In the genomic region with DNA sequence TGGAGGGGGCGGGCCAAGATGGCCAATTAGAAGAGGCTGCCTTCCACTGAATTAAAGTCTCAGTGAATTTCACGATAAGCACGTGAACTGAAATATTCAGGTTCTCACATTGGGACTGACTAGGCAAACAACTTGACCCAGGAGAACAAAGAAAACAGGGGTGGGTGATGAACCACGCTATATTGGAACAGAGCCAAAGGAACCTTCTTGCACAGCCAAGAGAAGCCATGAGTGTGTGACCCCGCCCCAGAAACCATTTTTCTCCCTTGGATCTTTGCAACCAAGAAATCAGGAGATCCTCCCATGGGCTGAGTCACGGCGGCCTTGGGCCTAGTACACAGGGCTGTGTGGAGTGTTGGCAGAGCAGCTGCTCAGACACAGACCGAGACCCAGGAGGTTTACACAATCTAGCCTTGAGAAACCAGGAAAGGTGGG, we compare ENCODE assay signal across 1 cellular context.
TF ChIP-seq lines count a peak whose summit lies in the region.

No MANE protein-coding gene starts in this region.

TF ChIP-seq in SK-N-SH, 30 proteins besides CTCF, POLR2A, EP300 and RAD21 (continued from another document):
- TF ChIP-seq, protein P1, sequence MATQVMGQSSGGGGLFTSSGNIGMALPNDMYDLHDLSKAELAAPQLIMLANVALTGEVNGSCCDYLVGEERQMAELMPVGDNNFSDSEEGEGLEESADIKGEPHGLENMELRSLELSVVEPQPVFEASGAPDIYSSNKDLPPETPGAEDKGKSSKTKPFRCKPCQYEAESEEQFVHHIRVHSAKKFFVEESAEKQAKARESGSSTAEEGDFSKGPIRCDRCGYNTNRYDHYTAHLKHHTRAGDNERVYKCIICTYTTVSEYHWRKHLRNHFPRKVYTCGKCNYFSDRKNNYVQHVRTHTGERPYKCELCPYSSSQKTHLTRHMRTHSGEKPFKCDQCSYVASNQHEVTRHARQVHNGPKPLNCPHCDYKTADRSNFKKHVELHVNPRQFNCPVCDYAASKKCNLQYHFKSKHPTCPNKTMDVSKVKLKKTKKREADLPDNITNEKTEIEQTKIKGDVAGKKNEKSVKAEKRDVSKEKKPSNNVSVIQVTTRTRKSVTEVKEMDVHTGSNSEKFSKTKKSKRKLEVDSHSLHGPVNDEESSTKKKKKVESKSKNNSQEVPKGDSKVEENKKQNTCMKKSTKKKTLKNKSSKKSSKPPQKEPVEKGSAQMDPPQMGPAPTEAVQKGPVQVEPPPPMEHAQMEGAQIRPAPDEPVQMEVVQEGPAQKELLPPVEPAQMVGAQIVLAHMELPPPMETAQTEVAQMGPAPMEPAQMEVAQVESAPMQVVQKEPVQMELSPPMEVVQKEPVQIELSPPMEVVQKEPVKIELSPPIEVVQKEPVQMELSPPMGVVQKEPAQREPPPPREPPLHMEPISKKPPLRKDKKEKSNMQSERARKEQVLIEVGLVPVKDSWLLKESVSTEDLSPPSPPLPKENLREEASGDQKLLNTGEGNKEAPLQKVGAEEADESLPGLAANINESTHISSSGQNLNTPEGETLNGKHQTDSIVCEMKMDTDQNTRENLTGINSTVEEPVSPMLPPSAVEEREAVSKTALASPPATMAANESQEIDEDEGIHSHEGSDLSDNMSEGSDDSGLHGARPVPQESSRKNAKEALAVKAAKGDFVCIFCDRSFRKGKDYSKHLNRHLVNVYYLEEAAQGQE (IDR thresholded peaks at IDR 0.05; ENCODE audit: low read depth, low read length) = no peak
- TF ChIP-seq CHD2 (IDR thresholded peaks at IDR 0.05; ENCODE audit: low read length, partially characterized antibody) = no peak
- TF ChIP-seq TEAD4 (IDR thresholded peaks at IDR 0.05; ENCODE audit: borderline replicate concordance, insufficient read depth) = no peak
- TF ChIP-seq, protein P2, sequence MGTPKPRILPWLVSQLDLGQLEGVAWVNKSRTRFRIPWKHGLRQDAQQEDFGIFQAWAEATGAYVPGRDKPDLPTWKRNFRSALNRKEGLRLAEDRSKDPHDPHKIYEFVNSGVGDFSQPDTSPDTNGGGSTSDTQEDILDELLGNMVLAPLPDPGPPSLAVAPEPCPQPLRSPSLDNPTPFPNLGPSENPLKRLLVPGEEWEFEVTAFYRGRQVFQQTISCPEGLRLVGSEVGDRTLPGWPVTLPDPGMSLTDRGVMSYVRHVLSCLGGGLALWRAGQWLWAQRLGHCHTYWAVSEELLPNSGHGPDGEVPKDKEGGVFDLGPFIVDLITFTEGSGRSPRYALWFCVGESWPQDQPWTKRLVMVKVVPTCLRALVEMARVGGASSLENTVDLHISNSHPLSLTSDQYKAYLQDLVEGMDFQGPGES (IDR thresholded peaks at IDR 0.05; ENCODE audit: low read depth, low read length) = no peak
- TF ChIP-seq TCF12 (IDR thresholded peaks at IDR 0.05) = no peak
- TF ChIP-seq NRF1 (IDR thresholded peaks at IDR 0.05; ENCODE audit: low read depth, low read length) = no peak
- TF ChIP-seq RCOR1 (IDR thresholded peaks at IDR 0.05; ENCODE audit: low read length) = no peak
- no peak for TF ChIP-seq MEF2A (IDR thresholded peaks at IDR 0.05; ENCODE audit: borderline replicate concordance, low read depth)
- no peak for TF ChIP-seq POLR2AphosphoS5 (IDR thresholded peaks at IDR 0.05; ENCODE audit: low read depth, low read length)
- TF ChIP-seq SIN3A (IDR thresholded peaks at IDR 0.05; ENCODE audit: borderline replicate concordance, low read depth, low read length) = no peak
- TF ChIP-seq MXI1 (IDR thresholded peaks at IDR 0.05; ENCODE audit: low read depth, low read length) = no peak
- no peak for TF ChIP-seq JUND (IDR thresholded peaks at IDR 0.05)
- TF ChIP-seq, protein P3, sequence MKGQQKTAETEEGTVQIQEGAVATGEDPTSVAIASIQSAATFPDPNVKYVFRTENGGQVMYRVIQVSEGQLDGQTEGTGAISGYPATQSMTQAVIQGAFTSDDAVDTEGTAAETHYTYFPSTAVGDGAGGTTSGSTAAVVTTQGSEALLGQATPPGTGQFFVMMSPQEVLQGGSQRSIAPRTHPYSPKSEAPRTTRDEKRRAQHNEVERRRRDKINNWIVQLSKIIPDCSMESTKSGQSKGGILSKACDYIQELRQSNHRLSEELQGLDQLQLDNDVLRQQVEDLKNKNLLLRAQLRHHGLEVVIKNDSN (IDR thresholded peaks at IDR 0.05; ENCODE audit: borderline replicate concordance, low read depth) = no peak
